ENCODE assay signal across 2 cellular contexts in the genomic region with DNA sequence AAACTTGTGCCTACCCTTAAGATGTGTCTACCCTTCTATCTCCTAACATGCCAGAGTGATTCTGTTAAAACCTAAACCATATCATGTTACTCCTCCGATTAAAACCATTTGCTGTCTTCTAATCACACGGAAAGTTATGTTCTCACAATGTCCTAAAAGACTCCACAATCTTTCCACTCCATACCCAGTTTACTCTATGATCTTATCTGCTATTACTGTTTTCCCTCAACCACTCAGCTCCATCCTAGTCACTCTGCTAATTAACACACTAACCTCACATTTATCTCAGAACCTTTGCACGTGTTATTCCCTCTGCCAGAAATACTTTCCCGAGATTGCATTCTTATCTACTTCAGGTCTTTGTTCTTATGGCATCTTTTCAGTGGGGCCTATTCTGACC.
TF ChIP-seq lines count a peak whose summit lies in the region.

No MANE protein-coding gene starts in this region.

TF ChIP-seq in HEK293, 187 proteins besides CTCF, POLR2A, EP300 and RAD21 (continues in another document):
- TF ChIP-seq HIC1 (tag by site-specific recombination; IDR thresholded peaks at IDR 0.05) (no peak), SCRT1 (tag by site-specific recombination; IDR thresholded peaks at IDR 0.05; ENCODE audit: borderline replicate concordance) (no peak), ZNF311 (tag by site-specific recombination; IDR thresholded peaks at IDR 0.05; ENCODE audit: borderline replicate concordance) (no peak), ZNF366 (tag by site-specific recombination; conservative IDR thresholded peaks at IDR 0.05) (no peak), KLF17 (tag by site-specific recombination; IDR thresholded peaks at IDR 0.05) (no peak), BCL6B (tag by site-specific recombination; IDR thresholded peaks at IDR 0.05) (no peak), TSHZ1 (tag by site-specific recombination; IDR thresholded peaks at IDR 0.05; ENCODE audit: borderline replicate concordance) (no peak)
- TF ChIP-seq, protein P1, sequence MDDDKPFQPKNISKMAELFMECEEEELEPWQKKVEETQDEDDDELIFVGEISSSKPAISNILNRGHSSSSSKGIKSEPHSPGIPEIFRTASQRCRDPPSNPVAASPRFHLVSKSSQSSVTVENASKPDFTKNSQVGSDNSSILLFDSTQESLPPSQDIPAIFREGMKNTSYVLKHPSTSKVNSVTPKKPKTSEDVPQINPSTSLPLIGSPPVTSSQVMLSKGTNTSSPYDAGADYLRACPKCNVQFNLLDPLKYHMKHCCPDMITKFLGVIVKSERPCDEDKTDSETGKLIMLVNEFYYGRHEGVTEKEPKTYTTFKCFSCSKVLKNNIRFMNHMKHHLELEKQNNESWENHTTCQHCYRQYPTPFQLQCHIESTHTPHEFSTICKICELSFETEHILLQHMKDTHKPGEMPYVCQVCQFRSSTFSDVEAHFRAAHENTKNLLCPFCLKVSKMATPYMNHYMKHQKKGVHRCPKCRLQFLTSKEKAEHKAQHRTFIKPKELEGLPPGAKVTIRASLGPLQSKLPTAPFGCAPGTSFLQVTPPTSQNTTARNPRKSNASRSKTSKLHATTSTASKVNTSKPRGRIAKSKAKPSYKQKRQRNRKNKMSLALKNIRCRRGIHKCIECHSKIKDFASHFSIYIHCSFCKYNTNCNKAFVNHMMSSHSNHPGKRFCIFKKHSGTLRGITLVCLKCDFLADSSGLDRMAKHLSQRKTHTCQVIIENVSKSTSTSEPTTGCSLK (tag by site-specific recombination; IDR thresholded peaks at IDR 0.05): no peak
- TF ChIP-seq, protein P2, sequence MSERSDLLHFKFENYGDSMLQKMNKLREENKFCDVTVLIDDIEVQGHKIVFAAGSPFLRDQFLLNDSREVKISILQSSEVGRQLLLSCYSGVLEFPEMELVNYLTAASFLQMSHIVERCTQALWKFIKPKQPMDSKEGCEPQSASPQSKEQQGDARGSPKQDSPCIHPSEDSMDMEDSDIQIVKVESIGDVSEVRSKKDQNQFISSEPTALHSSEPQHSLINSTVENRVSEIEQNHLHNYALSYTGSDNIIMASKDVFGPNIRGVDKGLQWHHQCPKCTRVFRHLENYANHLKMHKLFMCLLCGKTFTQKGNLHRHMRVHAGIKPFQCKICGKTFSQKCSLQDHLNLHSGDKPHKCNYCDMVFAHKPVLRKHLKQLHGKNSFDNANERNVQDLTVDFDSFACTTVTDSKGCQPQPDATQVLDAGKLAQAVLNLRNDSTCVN (tag by site-specific recombination; optimal IDR thresholded peaks at IDR 0.05): no peak

TF ChIP-seq in K562, 482 proteins besides CTCF, POLR2A, EP300 and RAD21 (continued from another document):
- TF ChIP-seq, protein P3, sequence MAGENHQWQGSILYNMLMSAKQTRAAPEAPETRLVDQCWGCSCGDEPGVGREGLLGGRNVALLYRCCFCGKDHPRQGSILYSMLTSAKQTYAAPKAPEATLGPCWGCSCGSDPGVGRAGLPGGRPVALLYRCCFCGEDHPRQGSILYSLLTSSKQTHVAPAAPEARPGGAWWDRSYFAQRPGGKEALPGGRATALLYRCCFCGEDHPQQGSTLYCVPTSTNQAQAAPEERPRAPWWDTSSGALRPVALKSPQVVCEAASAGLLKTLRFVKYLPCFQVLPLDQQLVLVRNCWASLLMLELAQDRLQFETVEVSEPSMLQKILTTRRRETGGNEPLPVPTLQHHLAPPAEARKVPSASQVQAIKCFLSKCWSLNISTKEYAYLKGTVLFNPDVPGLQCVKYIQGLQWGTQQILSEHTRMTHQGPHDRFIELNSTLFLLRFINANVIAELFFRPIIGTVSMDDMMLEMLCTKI (IDR thresholded peaks at IDR 0.05; ENCODE audit: partially characterized antibody): no peak
